In genomic region chr6:3706547-3707467, GRCh38 we compare ENCODE assay signal across 22 cellular contexts. TPM values are rescaled to one million over a fixed set of nuclear protein-coding genes. Genes with fewer than 3 reads are reported as not detected.
"Had no signal": no experiment of that assay in that cellular context is flagged by ENCODE, and none has a peak within 500 bp of the region (broad histone marks: within the 10 kb centered on the region; RNA-seq: fewer than 3 reads in every experiment).

No MANE protein-coding gene starts in this region.

- H3K27ac ChIP-seq: adrenal gland, coronary artery, lower lobe of right lung, neutrophil, parathyroid adenoma, SK-N-MC, tibial nerve, vagina, VCaP had no signal

- H3K79me2 ChIP-seq: parathyroid adenoma had no signal

- H3K27me3 ChIP-seq: adrenal gland, tibial nerve, vagina had no signal

- H3K36me3 Mint-ChIP-seq: activated CD8-positive, alpha-beta memory T cell treated with anti-CD3 and anti-CD28 coated beads, Interleukin-2, amount 10 ng/mL, durations not matched to agents 7 days and 5 days; activated naive CD4-positive, alpha-beta T cell treated with anti-CD3 and anti-CD28 coated beads, Interleukin-2, amount 50 U/mL, for 24 hours; stimulated activated effector memory CD8-positive, alpha-beta T cell treated with anti-CD3 and anti-CD28 coated beads, Interleukin-12 subunit alpha, Interleukin-12 subunit beta, amount 100 ng/mL, for 72 hours had no signal

- H3K9me3 ChIP-seq: adrenal gland, lower lobe of right lung, mucosa of descending colon, neutrophil, vagina had no signal

- H3K4me1 ChIP-seq: adrenal gland, lower lobe of right lung, parathyroid adenoma, tibial nerve, vagina had no signal

- H3K27ac Mint-ChIP-seq: activated CD8-positive, alpha-beta memory T cell treated with anti-CD3 and anti-CD28 coated beads, Interleukin-2, amount 10 ng/mL, durations not matched to agents 7 days and 5 days; activated naive CD4-positive, alpha-beta T cell treated with anti-CD3 and anti-CD28 coated beads, Interleukin-2, amount 50 U/mL, for 24 hours; naive thymus-derived CD8-positive, alpha-beta T cell; stimulated activated effector memory CD8-positive, alpha-beta T cell treated with anti-CD3 and anti-CD28 coated beads, Interleukin-12 subunit alpha, Interleukin-12 subunit beta, amount 100 ng/mL, for 72 hours had no signal

- H3K4me1 Mint-ChIP-seq: activated CD8-positive, alpha-beta memory T cell treated with anti-CD3 and anti-CD28 coated beads, Interleukin-2, amount 10 ng/mL, durations not matched to agents 7 days and 5 days; activated naive CD4-positive, alpha-beta T cell treated with anti-CD3 and anti-CD28 coated beads, Interleukin-2, amount 50 U/mL, for 24 hours; stimulated activated effector memory CD8-positive, alpha-beta T cell treated with anti-CD3 and anti-CD28 coated beads, Interleukin-12 subunit alpha, Interleukin-12 subunit beta, amount 100 ng/mL, for 72 hours had no signal

- H2AFZ ChIP-seq: parathyroid adenoma had no signal

- H3K9ac ChIP-seq: parathyroid adenoma had no signal

- H3K36me3 ChIP-seq: adrenal gland, lower lobe of right lung, neutrophil, vagina had no signal

- H3K4me3 ChIP-seq: adrenal gland, coronary artery, lower lobe of right lung, mucosa of descending colon, SK-N-MC, tibial nerve, vagina had no signal

- H3K9me3 Mint-ChIP-seq: activated naive CD4-positive, alpha-beta T cell treated with anti-CD3 and anti-CD28 coated beads, Interleukin-2, amount 50 U/mL, for 24 hours; activated T-cell treated with anti-CD3 and anti-CD28 coated beads, Interleukin-2, amount 50 U/mL, for 4 hours; stimulated activated effector memory CD8-positive, alpha-beta T cell treated with anti-CD3 and anti-CD28 coated beads, Interleukin-12 subunit alpha, Interleukin-12 subunit beta, amount 100 ng/mL, for 72 hours had no signal

- ATAC-seq: activated CD8-positive, alpha-beta memory T cell treated with anti-CD3 and anti-CD28 coated beads, Interleukin-2, amount 10 ng/mL, durations not matched to agents 7 days and 5 days; activated T-cell treated with anti-CD3 and anti-CD28 coated beads, Interleukin-2, amount 50 U/mL, for 4 hours; lower lobe of right lung; mucosa of descending colon; naive thymus-derived CD8-positive, alpha-beta T cell; stimulated activated effector memory CD8-positive, alpha-beta T cell treated with anti-CD3 and anti-CD28 coated beads, Interleukin-12 subunit alpha, Interleukin-12 subunit beta, amount 100 ng/mL, for 72 hours had no signal

- H3K4me3 Mint-ChIP-seq: activated CD8-positive, alpha-beta memory T cell treated with anti-CD3 and anti-CD28 coated beads, Interleukin-2, amount 10 ng/mL, durations not matched to agents 7 days and 5 days; activated naive CD4-positive, alpha-beta T cell treated with anti-CD3 and anti-CD28 coated beads, Interleukin-2, amount 50 U/mL, for 24 hours; activated T-cell treated with anti-CD3 and anti-CD28 coated beads, Interleukin-2, amount 50 U/mL, for 4 hours; naive thymus-derived CD8-positive, alpha-beta T cell; stimulated activated effector memory CD8-positive, alpha-beta T cell treated with anti-CD3 and anti-CD28 coated beads, Interleukin-12 subunit alpha, Interleukin-12 subunit beta, amount 100 ng/mL, for 72 hours had no signal

- DNase-seq: activated CD4-positive, alpha-beta T cell treated with anti-CD3 and anti-CD28 coated beads for 1 hour; activated CD4-positive, alpha-beta T cell treated with anti-CD3 and anti-CD28 coated beads, Interleukin-2, amount 50 U/mL, for 48 hours; activated CD8-positive, alpha-beta memory T cell treated with anti-CD3 and anti-CD28 coated beads, Interleukin-2, amount 10 ng/mL, durations not matched to agents 7 days and 5 days; activated effector memory CD4-positive, alpha-beta T cell treated with Interleukin-2 at 50 U/mL for 16 hours; activated T-cell treated with anti-CD3 and anti-CD28 coated beads, Interleukin-2, amount 50 U/mL, for 4 hours; adrenal gland; central memory CD4-positive, alpha-beta T cell; effector CD8-positive, alpha-beta T cell; lower lobe of right lung; naive thymus-derived CD8-positive, alpha-beta T cell; retina; T-helper 9 cell had no signal

RNA-seq across cellular contexts. Expression of gene PXDC1, which starts 44.7 kb away (rescaled TPM):
- polyA plus RNA-seq: naive thymus-derived CD8-positive, alpha-beta T cell had no signal
